In genomic region chr4:751676-752075, GRCh38 we compare ENCODE assay signal across 14 cellular contexts. TPM values are rescaled to one million over a fixed set of nuclear protein-coding genes. Genes with fewer than 3 reads are reported as not detected.
DNase-seq lines count a peak whose midpoint lies in the region; ATAC-seq and TF ChIP-seq lines count a peak whose summit lies in the region.
"Had no signal": no experiment of that assay in that cellular context is flagged by ENCODE, and none has a peak within 500 bp of the region (broad histone marks: within the 10 kb centered on the region; RNA-seq: fewer than 3 reads in every experiment).

No MANE protein-coding gene starts in this region.

- peaks cover 91 to 94% (median 93%) of the 10 kb centered on the region in 11 experiments for H4K20me1 ChIP-seq in BLaER1 treated with 17β-estradiol and CSF1 and Interleukin-3, amounts not matched to agents 10 nM and 100 nM

- intact Hi-C loops in activated T-helper 2 cell treated with anti-CD3 and anti-CD28 coated beads, Interferon-gamma antibody, Interleukin-2, Interleukin-4, amounts not matched to agents 10 μg/mL and 5 μg/mL and 100 μg/mL, durations not matched to agents 14 hours and 24 hours and 36 hours (cut with micrococcal nuclease), result no loop called here

- in situ Hi-C loops in brain microvascular endothelial cell (cut with HindIII; ENCODE audit: low pct_ligation_motif_present, low sequenced_read_pairs), result no loop called here

- H3K27me3 ChIP-seq in BLaER1 treated with 17β-estradiol and CSF1 and Interleukin-3, amounts not matched to agents 10 nM and 100 nM, result no peaks in the 10 kb centered on the region
- H3K27me3 ChIP-seq in brain microvascular endothelial cell (replicated peaks), result no peaks in the 10 kb centered on the region

- H3K9me3 Mint-ChIP-seq in nephron, result no peaks in the 10 kb centered on the region
- no peaks in the 10 kb centered on the region for H3K9me3 Mint-ChIP-seq in activated T-helper 2 cell treated with anti-CD3 and anti-CD28 coated beads, Interferon-gamma antibody, Interleukin-2, Interleukin-4, amounts not matched to agents 10 μg/mL and 5 μg/mL and 100 μg/mL, durations not matched to agents 14 hours and 24 hours and 36 hours
- H3K9me3 Mint-ChIP-seq: naive B cell had no signal

- no peak overlapping the region for H3K4me3 Mint-ChIP-seq in nephron
- H3K4me3 Mint-ChIP-seq in activated T-helper 2 cell treated with anti-CD3 and anti-CD28 coated beads, Interferon-gamma antibody, Interleukin-2, Interleukin-4, amounts not matched to agents 10 μg/mL and 5 μg/mL and 100 μg/mL, durations not matched to agents 14 hours and 24 hours and 36 hours (ENCODE audit: low read depth), result no peak overlapping the region
- H3K4me3 Mint-ChIP-seq: B cell, naive B cell had no signal

- H3K36me3 ChIP-seq in BLaER1 treated with 17β-estradiol and CSF1 and Interleukin-3, amounts not matched to agents 10 nM and 100 nM, result peaks cover 74 to 93% (median 89%) of the 10 kb centered on the region in 11 experiments
- H3K36me3 ChIP-seq in brain microvascular endothelial cell (replicated peaks), result peaks cover 14% of the 10 kb centered on the region

- no peak for ATAC-seq in esophagus mucosa

- H3K27ac Mint-ChIP-seq in nephron, result peak overlapping the region; percentile 78 to 82 (median 80)
- H3K27ac Mint-ChIP-seq in activated T-helper 2 cell treated with anti-CD3 and anti-CD28 coated beads, Interferon-gamma antibody, Interleukin-2, Interleukin-4, amounts not matched to agents 10 μg/mL and 5 μg/mL and 100 μg/mL, durations not matched to agents 14 hours and 24 hours and 36 hours, result no peak overlapping the region
- H3K27ac Mint-ChIP-seq: B cell had no signal

- peak overlapping the region in 8 of 11 experiments; percentile 7 to 68 (median 50); a peak in 12 of 22 replicates for H3K27ac ChIP-seq in BLaER1 treated with 17β-estradiol and CSF1 and Interleukin-3, amounts not matched to agents 10 nM and 100 nM
- H3K27ac ChIP-seq in brain microvascular endothelial cell, result peak overlapping the region; percentile 38
- H3K27ac ChIP-seq: thoracic aorta had no signal

- peak; percentile 37 for DNase-seq in NCI-H1694 (lab: John Stamatoyannopoulos, UW)
- peak; percentile 49 for DNase-seq in brain microvascular endothelial cell
- DNase-seq in COLO829 (ENCODE audit: low spot score), result no peak
- no peak for DNase-seq in NCI-H146 treated with DMSO at 0.1 percent for 48 hours (lab: John Stamatoyannopoulos, UW; ENCODE audit: unreplicated experiment)
- DNase-seq in activated T-helper 2 cell treated with anti-CD3 and anti-CD28 coated beads, Interferon-gamma antibody, Interleukin-2, Interleukin-4, amounts not matched to agents 10 μg/mL and 5 μg/mL and 100 μg/mL, durations not matched to agents 14 hours and 24 hours and 36 hours (ENCODE audit: low spot score), result no peak
- DNase-seq: DND-41, left cardiac atrium, naive B cell, T-helper 1 cell had no signal

- peak overlapping the region; percentile 37 to 89 (median 72) for H3K4me2 ChIP-seq in BLaER1 treated with 17β-estradiol and CSF1 and Interleukin-3, amounts not matched to agents 10 nM and 100 nM

- peaks cover 71% of the 10 kb centered on the region for H3K36me3 Mint-ChIP-seq in nephron (ENCODE audit: low read depth)
- peaks cover 47% of the 10 kb centered on the region for H3K36me3 Mint-ChIP-seq in activated T-helper 2 cell treated with anti-CD3 and anti-CD28 coated beads, Interferon-gamma antibody, Interleukin-2, Interleukin-4, amounts not matched to agents 10 μg/mL and 5 μg/mL and 100 μg/mL, durations not matched to agents 14 hours and 24 hours and 36 hours (ENCODE audit: low read depth)
- H3K36me3 Mint-ChIP-seq: naive B cell had no signal

- H3K4me1 Mint-ChIP-seq in nephron, result peaks cover 36% of the 10 kb centered on the region
- no peaks in the 10 kb centered on the region for H3K4me1 Mint-ChIP-seq in activated T-helper 2 cell treated with anti-CD3 and anti-CD28 coated beads, Interferon-gamma antibody, Interleukin-2, Interleukin-4, amounts not matched to agents 10 μg/mL and 5 μg/mL and 100 μg/mL, durations not matched to agents 14 hours and 24 hours and 36 hours (ENCODE audit: low read depth)
- H3K4me1 Mint-ChIP-seq: B cell had no signal

- peaks cover 28 to 64% (median 57%) of the 10 kb centered on the region in 10 experiments for H3K4me1 ChIP-seq in BLaER1 treated with 17β-estradiol and CSF1 and Interleukin-3, amounts not matched to agents 10 nM and 100 nM

- H3K4me3 ChIP-seq in BLaER1 treated with 17β-estradiol and CSF1 and Interleukin-3, amounts not matched to agents 10 nM and 100 nM, result peak overlapping the region in 5 of 10 experiments; percentile 4 to 34 (median 13); a peak in 2 of 20 replicates
- no peak overlapping the region for H3K4me3 ChIP-seq in brain microvascular endothelial cell (ENCODE audit: low read depth, low read length)
- H3K4me3 ChIP-seq: thoracic aorta had no signal

- H3K9me3 ChIP-seq in BLaER1 treated with 17β-estradiol and CSF1 and Interleukin-3, amounts not matched to agents 10 nM and 100 nM (replicated peaks in 1 of 11), result no peaks in the 10 kb centered on the region

- no peak for TF ChIP-seq CTCF in brain microvascular endothelial cell (IDR thresholded peaks at IDR 0.05; ENCODE audit: low read depth, low read length, missing control alignments)
- TF ChIP-seq CTCF in nephron (IDR thresholded peaks at IDR 0.05; ENCODE audit: unreplicated experiment in 3 of 3), result no peak

- H3K9ac ChIP-seq in BLaER1 treated with 17β-estradiol and CSF1 and Interleukin-3, amounts not matched to agents 10 nM and 100 nM, result peak overlapping the region; percentile 18 to 68 (median 55); a peak in 21 of 22 replicates

- H3K27me3 Mint-ChIP-seq in nephron (ENCODE audit: low read depth), result no peaks in the 10 kb centered on the region
- no peaks in the 10 kb centered on the region for H3K27me3 Mint-ChIP-seq in activated T-helper 2 cell treated with anti-CD3 and anti-CD28 coated beads, Interferon-gamma antibody, Interleukin-2, Interleukin-4, amounts not matched to agents 10 μg/mL and 5 μg/mL and 100 μg/mL, durations not matched to agents 14 hours and 24 hours and 36 hours (ENCODE audit: low read depth)
- H3K27me3 Mint-ChIP-seq: B cell, naive B cell had no signal

RNA-seq across cellular contexts. Expression of gene PCGF3, which starts 46.0 kb away (rescaled TPM):
- total RNA-seq in esophagus mucosa, result 30.5 TPM
- total RNA-seq in activated T-helper 2 cell treated with anti-CD3 and anti-CD28 coated beads, Interferon-gamma antibody, Interleukin-2, Interleukin-4, amounts not matched to agents 10 μg/mL and 5 μg/mL and 100 μg/mL, durations not matched to agents 14 hours and 24 hours and 36 hours, result 35.0 and 39.2 TPM in 2 replicates

Comparison
In these comparisons a context has a peak if more than half of its experiments do, and no peak if none do; other contexts are left out.
1. DNase-seq: peak in NCI-H1694 (single experiment) and brain microvascular endothelial cell (single experiment); none in COLO829 (single experiment), NCI-H146 treated with DMSO at 0.1 percent for 48 hours (single experiment) and activated T-helper 2 cell treated with anti-CD3 and anti-CD28 coated beads, Interferon-gamma antibody, Interleukin-2, Interleukin-4, amounts not matched to agents 10 μg/mL and 5 μg/mL and 100 μg/mL, durations not matched to agents 14 hours and 24 hours and 36 hours (single experiment).